ENCODE assay signal across 8 cellular contexts in genomic region chr15:40038654-40039543, GRCh38. TPM values are rescaled to one million over a fixed set of nuclear protein-coding genes. Genes with fewer than 3 reads are reported as not detected.
DNase-seq lines count a peak whose midpoint lies in the region; ATAC-seq and TF ChIP-seq lines count a peak whose summit lies in the region.

Gene SRP14, minus strand, starts transcription at chr15:40039181. Its CDS starts 65 bp downstream, at chr15:40039116.

- H3K9me2 ChIP-seq in DOHH2 (replicated peaks; ENCODE audit: control insufficient read depth, low read length), result no peaks in the 10 kb centered on the region
- no peaks in the 10 kb centered on the region for H3K9me2 ChIP-seq in GM23338 (ENCODE audit: insufficient read depth)

- intact Hi-C loops in esophagus squamous epithelium (cut with DNase I), result no loop called here

- 0% methylated on average over 22 to 39 of the region's 59 CpGs for WGBS in esophagus squamous epithelium, 2 donors

- H3K79me2 ChIP-seq in DOHH2 (ENCODE audit: control insufficient read depth, low read length) (peaks cover 49% of the 10 kb centered on the region), GM23338 (replicated peaks; ENCODE audit: insufficient read depth) (peaks cover 16% of the 10 kb centered on the region)

- H3K4me3 ChIP-seq in DOHH2 (ENCODE audit: low read length) (peak within 1 kb of the TSS; percentile 81), GM23338 (peak within 1 kb of the TSS; percentile 96), esophagus squamous epithelium (peak within 1 kb of the TSS; percentile 87 to 92 (median 90))

- H3K4me2 ChIP-seq in DOHH2 (ENCODE audit: low read length) (peak within 1 kb of the TSS; percentile 97), GM23338 (peak within 1 kb of the TSS; percentile 98)

- peaks cover 5% of the 10 kb centered on the region for H3K27me3 Mint-ChIP-seq in GM23338 (ENCODE audit: insufficient read depth, low read depth, poor library complexity)

- H4K20me1 ChIP-seq in DOHH2 (ENCODE audit: control insufficient read depth, insufficient read depth, low read depth, low read length) (peaks cover 5% of the 10 kb centered on the region; the same call in 1 of the 2 replicates), GM23338 (replicated peaks; ENCODE audit: insufficient read depth) (peaks cover 15% of the 10 kb centered on the region; the same call in 1 of the 2 replicates)

- H3K36me3 ChIP-seq in DOHH2 (ENCODE audit: control insufficient read depth, low read length) (peaks cover 49% of the 10 kb centered on the region), GM23338 (ENCODE audit: insufficient read depth) (peaks cover 32% of the 10 kb centered on the region), esophagus squamous epithelium (peaks cover 5 to 34% (median 31%) of the 10 kb centered on the region in 3 donors)

- peak within 1 kb of the TSS; percentile 98 for H2AFZ ChIP-seq in GM23338

- H3K9me3 ChIP-seq in DOHH2 (ENCODE audit: control insufficient read depth, insufficient read depth, low read length) (no peaks in the 10 kb centered on the region), esophagus squamous epithelium (no peaks in the 10 kb centered on the region)

- no peaks in the 10 kb centered on the region for H3K27me3 ChIP-seq in DOHH2 (ENCODE audit: control insufficient read depth, low read length)
- no peaks in the 10 kb centered on the region for H3K27me3 ChIP-seq in GM23338 (ENCODE audit: insufficient read depth)
- no peaks in the 10 kb centered on the region for H3K27me3 ChIP-seq in esophagus squamous epithelium

- DNase-seq in GM23338 (ENCODE audit: low spot score) (peak; percentile 97), Kasumi-1 (lab: John Stamatoyannopoulos, UW) (peak; percentile 69 to 77), RKO (ENCODE audit: low spot score) (peak; percentile 93), activated T-helper 1 cell treated with Interleukin-2 at 50 U/mL for 16 hours (ENCODE audit: low read depth) (peak; percentile 89), esophagus squamous epithelium (lab: John Stamatoyannopoulos, UW) (peak; percentile 60), myocyte (ENCODE audit: low read depth) (peak; percentile 95)
- DNase-seq in stimulated activated CD8-positive, alpha-beta memory T cell treated with anti-CD3 and anti-CD28 coated beads, Interleukin-7, amount 100 ng/mL, for 4 hours (ENCODE audit: low read depth in 2 of 2), result peak; percentile 85 to 91

- ATAC-seq in GM23338, result peak; percentile 96

- H3K4me1 ChIP-seq in DOHH2 (ENCODE audit: control insufficient read depth, low read length), result peaks cover 36% of the 10 kb centered on the region
- peaks cover 9% of the 10 kb centered on the region for H3K4me1 ChIP-seq in GM23338 (ENCODE audit: insufficient read depth)
- H3K4me1 ChIP-seq in esophagus squamous epithelium, result peaks cover 4 to 39% (median 11%) of the 10 kb centered on the region in 3 donors

- H3K27ac ChIP-seq in DOHH2 (ENCODE audit: low read depth, low read length), result peak within 1 kb of the TSS; percentile 64
- H3K27ac ChIP-seq in GM23338 (ENCODE audit: low read depth), result peak within 1 kb of the TSS; percentile 90
- H3K27ac ChIP-seq in esophagus squamous epithelium, result peak within 1 kb of the TSS; percentile 96 to 97 (median 97)

- peak within 1 kb of the TSS; percentile 97 for H3K27ac Mint-ChIP-seq in GM23338

- TF ChIP-seq POLR2A in esophagus squamous epithelium (IDR thresholded peaks at IDR 0.05), result peak in 2 of 4 donors; percentile 68 to 79

- TF ChIP-seq CTCF in DOHH2 (IDR thresholded peaks at IDR 0.05; ENCODE audit: low read depth, low read length, poor library complexity, severe bottlenecking) (no peak), GM23338 (conservative IDR thresholded peaks at IDR 0.05; ENCODE audit: low read depth in 2 of 2) (no peak), esophagus squamous epithelium (IDR thresholded peaks at IDR 0.05) (peak in 3 of 6 experiments; percentile 45 to 54 (median 48))

- peaks cover 42% of the 10 kb centered on the region for H3K36me3 Mint-ChIP-seq in GM23338 (ENCODE audit: low read depth)

- peaks cover 11% of the 10 kb centered on the region; the same call in 1 of the 2 replicates for H3F3A ChIP-seq in DOHH2 (ENCODE audit: control insufficient read depth, insufficient read depth)
- peaks cover 20% of the 10 kb centered on the region for H3F3A ChIP-seq in GM23338 (replicated peaks; ENCODE audit: low read depth)

- H3K4me3 Mint-ChIP-seq in GM23338, result peak within 1 kb of the TSS; percentile 96

- H3K9me3 Mint-ChIP-seq in GM23338, result no peaks in the 10 kb centered on the region

- H3K4me1 Mint-ChIP-seq in GM23338, result peaks cover 15% of the 10 kb centered on the region

TF ChIP-seq in GM23338, 12 proteins besides CTCF, POLR2A, EP300 and RAD21:
- TF ChIP-seq POLR2AphosphoS5 (IDR thresholded peaks at IDR 0.05; ENCODE audit: low read depth), result peak; percentile 99
- TF ChIP-seq ETS1 (IDR thresholded peaks at IDR 0.05), result peak; percentile 40; the same call in 1 of the 2 replicates
- TF ChIP-seq NANOG (IDR thresholded peaks at IDR 0.05; ENCODE audit: borderline replicate concordance), result no peak

RNA-seq across cellular contexts. Expression of gene SRP14, which starts in this region (rescaled TPM):
- total RNA-seq in GM23338 (2014; rRNA removed; shearing (Covaris generic)), result 249 and 294 TPM in 2 replicates
- 1,410 and 1,412 TPM in 2 replicates for polyA plus RNA-seq in GM23338 (2016; fragmentation: Nextera tagmentation; extraction: Ambion mirVana)
- total RNA-seq in esophagus squamous epithelium (100 to 1,000 TPM; 177 to 369 (median 237) TPM), myocyte (268 and 288 TPM in 2 replicates)
- 357 TPM for polyA plus RNA-seq in myocyte (2012)

Comparison
In these comparisons a context has a peak if more than half of its experiments do, and no peak if none do; other contexts are left out.
1. Peak in every context shown above with its lines: DNase-seq, ATAC-seq, H3K4me3 ChIP-seq and H3K27ac ChIP-seq.